In genomic region chr1:94081566-94082344, GRCh38 we compare ENCODE assay signal across 15 cellular contexts. TPM values are rescaled to one million over a fixed set of nuclear protein-coding genes. Genes with fewer than 3 reads are reported as not detected.
DNase-seq lines count a peak whose midpoint lies in the region; FAIRE-seq and TF ChIP-seq lines count a peak whose summit lies in the region.
"Had no signal": no experiment of that assay in that cellular context is flagged by ENCODE, and none has a peak within 500 bp of the region (broad histone marks: within the 10 kb centered on the region; RNA-seq: fewer than 3 reads in every experiment).

No MANE protein-coding gene starts in this region.

- 83 to 84% methylated on average over 7 of the region's 7 CpGs for WGBS in tibial nerve, 2 donors

- peak overlapping the region; percentile 52 for H2AFZ ChIP-seq in keratinocyte (ENCODE audit: control insufficient read depth, low read length)

- H4K20me1 ChIP-seq in keratinocyte (ENCODE audit: control insufficient read depth, extremely low read depth, insufficient read depth, low read length), result no peaks in the 10 kb centered on the region

- H3K27me3 ChIP-seq in keratinocyte (ENCODE audit: control insufficient read depth, extremely low read depth, insufficient read depth, low read length) (no peaks in the 10 kb centered on the region), tibial nerve (no peaks in the 10 kb centered on the region)
- H3K27me3 ChIP-seq: ovary had no signal

- in situ Hi-C loops in astrocyte of the spinal cord (cut with HindIII; ENCODE audit: low sequenced_read_pairs), result no loop called here

- TF ChIP-seq CTCF in astrocyte of the spinal cord (IDR thresholded peaks at IDR 0.05; ENCODE audit: low read depth, low read length) (no peak), keratinocyte (optimal IDR thresholded peaks at IDR 0.05 in 1 of 3, IDR thresholded peaks at IDR 0.05 in 1 of 3, conservative IDR thresholded peaks at IDR 0.05 in 1 of 3; ENCODE audit: extremely low read depth in 1 of 3, insufficient read depth in 2 of 3, low read length in 3 of 3) (no peak), tibial nerve (IDR thresholded peaks at IDR 0.05) (no peak)

- peak overlapping the region; percentile 70 for H3K4me2 ChIP-seq in keratinocyte (ENCODE audit: control insufficient read depth, extremely low read depth, insufficient read depth, low read depth, low read length)

- FAIRE-seq in keratinocyte (lab: Jason Lieb, UNC), result peak; percentile 99

- H3K9ac ChIP-seq in keratinocyte (ENCODE audit: control insufficient read depth, extremely low read depth, insufficient read depth, low read length), result peak overlapping the region; percentile 36

- no peaks in the 10 kb centered on the region for H3K79me2 ChIP-seq in keratinocyte (ENCODE audit: control insufficient read depth, insufficient read depth, low read length)

- TF ChIP-seq POLR2A in tibial nerve (IDR thresholded peaks at IDR 0.05), result no peak

- peak overlapping the region; percentile 81 for H3K27ac ChIP-seq in keratinocyte (ENCODE audit: control insufficient read depth, insufficient read depth, low read length)
- H3K27ac ChIP-seq in tibial nerve, result peak overlapping the region in 2 of 4 donors; percentile 40 to 44
- H3K27ac ChIP-seq: ovary had no signal

- H3K4me1 ChIP-seq in keratinocyte (ENCODE audit: control insufficient read depth, extremely low read depth, insufficient read depth, low read length) (peaks cover 19% of the 10 kb centered on the region), tibial nerve (peaks cover 0 to 12% (median 0%) of the 10 kb centered on the region in 4 donors)

- peak in 1 of 2 donors; percentile 34 for TF ChIP-seq EP300 in tibial nerve (IDR thresholded peaks at IDR 0.05)

- H3K36me3 ChIP-seq in keratinocyte (ENCODE audit: control insufficient read depth in 2 of 2, extremely low read depth in 1 of 2, insufficient read depth in 2 of 2, low read length in 2 of 2), result no peaks in the 10 kb centered on the region
- no peaks in the 10 kb centered on the region for H3K36me3 ChIP-seq in tibial nerve
- H3K36me3 ChIP-seq: ovary had no signal

- H3K9me1 ChIP-seq in keratinocyte (ENCODE audit: control insufficient read depth, extremely low read depth, insufficient read depth, low read length), result no peaks in the 10 kb centered on the region

- DNase-seq in AG08396 (ENCODE audit: low spot score) (peak; percentile 45), HT1080 (ENCODE audit: low read depth) (peak; percentile 65), astrocyte of the spinal cord (ENCODE audit: low read depth, low spot score) (peak; percentile 77), keratinocyte (ENCODE audit: low read depth, low spot score) (peak; percentile 38), HuH-7.5 (ENCODE audit: low spot score) (no peak), tibial nerve (ENCODE audit: low spot score in 2 of 2) (no peak), NCI-H1092 treated with DMSO at 0.1 percent for 48 hours (lab: John Stamatoyannopoulos, UW) (no peak)
- DNase-seq in activated T-cell treated with anti-CD3 and anti-CD28 coated beads, Interleukin-2, amount 50 U/mL, for 1 hour, result no peak
- DNase-seq: activated B cell treated with CpG ODN at 0.5 μM for 24 hours; activated naive CD4-positive, alpha-beta T cell treated with Interleukin-2 at 50 U/mL for 16 hours; CD4-positive, alpha-beta memory T cell; effector memory CD8-positive, alpha-beta T cell; NCI-H1092; ovary had no signal

- no peaks in the 10 kb centered on the region for H3K9me3 ChIP-seq in keratinocyte (ENCODE audit: control insufficient read depth, low read depth, low read length)
- no peaks in the 10 kb centered on the region for H3K9me3 ChIP-seq in tibial nerve
- H3K9me3 ChIP-seq: ovary had no signal

- H3K4me3 ChIP-seq in astrocyte of the spinal cord (ENCODE audit: low read depth, low read length) (no peak overlapping the region), keratinocyte (ENCODE audit: control insufficient read depth in 2 of 3, extremely low read depth in 1 of 3, insufficient read depth in 2 of 3, low read depth in 1 of 3, low read length in 3 of 3) (peak overlapping the region in 1 of 3 experiments; percentile 41), tibial nerve (no peak overlapping the region)
- H3K4me3 ChIP-seq: ovary had no signal

- dilution Hi-C loops in keratinocyte (cut with MboI; ENCODE audit: extremely low pct_ligation_motif_present, low sequenced_read_pairs), result no loop called here

RNA-seq across cellular contexts. Expression of gene ABCA4, which starts 39.2 kb away (rescaled TPM):
- 0.26 TPM in 1 of 2 replicates, not detected in the other for total RNA-seq in HT1080 (2014; rRNA removed; shearing (Covaris generic))
- polyA plus RNA-seq in HT1080 (2015; cell fraction: cytosol; rRNA removed), result 0.05 and 0.06 TPM in 2 replicates
- polyA plus RNA-seq in HT1080 (2015; cell fraction: nucleus; rRNA removed), result 0.08 and 0.22 TPM in 2 replicates
- 0.02 to 0.09 TPM (median 0.04 TPM) in 3 replicates for polyA plus RNA-seq in keratinocyte
- not detected for polyA plus RNA-seq in keratinocyte (2011; ENCODE audit: low read depth)
- 0.02 TPM in 1 of 2 replicates, not detected in the other for polyA plus RNA-seq in keratinocyte (2011; cell fraction: cytosol; rRNA removed)
- polyA plus RNA-seq in keratinocyte (2011; cell fraction: nucleus; rRNA removed), result 0.17 and 0.28 TPM in 2 replicates
- not detected in 2 replicates for polyA plus RNA-seq in keratinocyte (2012; ENCODE audit: low replicate concordance)
- 0.10 TPM in 1 of 3 replicates, not detected in the others for polyA minus RNA-seq in keratinocyte
- not detected for polyA minus RNA-seq in keratinocyte (2011; cell fraction: cytosol; rRNA and poly(A)+ RNA removed)
- polyA minus RNA-seq in keratinocyte (2011; cell fraction: nucleus; rRNA and poly(A)+ RNA removed), result 0.16 and 0.42 TPM in 2 replicates
- under 1 TPM in 2 of 4 donors, not detected in 2; 0.20 to 0.21 TPM for total RNA-seq in tibial nerve
- total RNA-seq: activated B cell treated with CpG ODN at 0.5 μM for 24 hours; CD4-positive, alpha-beta memory T cell; kidney epithelial cell had no signal
- polyA plus RNA-seq: CD4-positive, alpha-beta memory T cell had no signal

Comparison
In these comparisons a context has a peak if more than half of its experiments do, and no peak if none do; other contexts are left out.
1. DNase-seq: peak in AG08396 (single experiment), HT1080 (single experiment), astrocyte of the spinal cord (single experiment) and keratinocyte (single experiment); none in activated T-cell treated with anti-CD3 and anti-CD28 coated beads, Interleukin-2, amount 50 U/mL, for 1 hour (single experiment), HuH-7.5 (single experiment), tibial nerve (0 of 2) and NCI-H1092 treated with DMSO at 0.1 percent for 48 hours (single experiment).